In the genomic region with DNA sequence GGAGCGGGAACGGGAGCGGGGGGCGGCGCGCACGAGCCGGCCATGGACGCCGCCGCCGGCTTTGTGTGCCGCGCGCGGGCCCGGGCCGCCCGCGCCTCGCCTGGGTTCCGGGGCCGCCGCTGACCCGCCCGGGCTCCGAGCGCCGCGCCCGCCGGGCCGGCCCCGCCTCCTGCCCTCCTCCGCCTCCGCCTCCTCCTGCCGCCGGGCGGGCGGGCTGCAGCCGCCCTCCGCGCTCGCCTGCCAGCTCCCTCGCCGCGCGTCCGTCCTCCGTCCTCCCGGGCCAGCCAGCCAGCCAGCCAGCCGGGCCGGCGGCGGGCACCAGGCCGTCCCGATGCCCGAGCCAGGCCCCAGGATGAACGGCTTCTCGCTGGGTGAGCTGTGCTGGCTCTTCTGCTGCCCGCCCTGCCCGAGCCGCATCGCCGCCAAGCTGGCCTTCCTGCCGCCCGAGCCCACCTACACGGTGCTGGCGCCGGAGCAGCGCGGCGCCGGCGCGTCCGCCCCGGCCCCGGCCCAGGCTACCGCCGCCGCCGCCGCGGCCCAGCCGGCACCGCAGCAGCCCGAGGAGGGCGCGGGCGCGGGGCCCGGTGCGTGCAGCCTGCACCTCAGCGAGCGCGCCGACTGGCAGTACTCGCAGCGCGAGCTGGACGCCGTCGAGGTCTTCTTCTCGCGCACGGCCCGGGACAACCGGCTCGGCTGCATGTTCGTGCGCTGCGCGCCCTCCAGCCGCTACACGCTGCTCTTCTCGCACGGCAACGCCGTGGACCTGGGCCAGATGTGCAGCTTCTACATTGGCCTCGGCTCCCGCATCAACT, we compare ENCODE assay signal across 1 cellular context.
TF ChIP-seq lines count a peak whose summit lies in the region.

A gene (plus strand): TSS at position 212 of the 812 bp plus-strand sequence. CDS start 120 bp downstream, at position 332.

TF ChIP-seq in K562, 482 proteins besides CTCF, POLR2A, EP300 and RAD21 (continued from another document):
- TF ChIP-seq, protein P1, sequence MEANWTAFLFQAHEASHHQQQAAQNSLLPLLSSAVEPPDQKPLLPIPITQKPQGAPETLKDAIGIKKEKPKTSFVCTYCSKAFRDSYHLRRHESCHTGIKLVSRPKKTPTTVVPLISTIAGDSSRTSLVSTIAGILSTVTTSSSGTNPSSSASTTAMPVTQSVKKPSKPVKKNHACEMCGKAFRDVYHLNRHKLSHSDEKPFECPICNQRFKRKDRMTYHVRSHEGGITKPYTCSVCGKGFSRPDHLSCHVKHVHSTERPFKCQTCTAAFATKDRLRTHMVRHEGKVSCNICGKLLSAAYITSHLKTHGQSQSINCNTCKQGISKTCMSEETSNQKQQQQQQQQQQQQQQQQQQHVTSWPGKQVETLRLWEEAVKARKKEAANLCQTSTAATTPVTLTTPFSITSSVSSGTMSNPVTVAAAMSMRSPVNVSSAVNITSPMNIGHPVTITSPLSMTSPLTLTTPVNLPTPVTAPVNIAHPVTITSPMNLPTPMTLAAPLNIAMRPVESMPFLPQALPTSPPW (CRISPR knock-in tag; IDR thresholded peaks at IDR 0.05), result peak; percentile 61
- TF ChIP-seq, protein P2, sequence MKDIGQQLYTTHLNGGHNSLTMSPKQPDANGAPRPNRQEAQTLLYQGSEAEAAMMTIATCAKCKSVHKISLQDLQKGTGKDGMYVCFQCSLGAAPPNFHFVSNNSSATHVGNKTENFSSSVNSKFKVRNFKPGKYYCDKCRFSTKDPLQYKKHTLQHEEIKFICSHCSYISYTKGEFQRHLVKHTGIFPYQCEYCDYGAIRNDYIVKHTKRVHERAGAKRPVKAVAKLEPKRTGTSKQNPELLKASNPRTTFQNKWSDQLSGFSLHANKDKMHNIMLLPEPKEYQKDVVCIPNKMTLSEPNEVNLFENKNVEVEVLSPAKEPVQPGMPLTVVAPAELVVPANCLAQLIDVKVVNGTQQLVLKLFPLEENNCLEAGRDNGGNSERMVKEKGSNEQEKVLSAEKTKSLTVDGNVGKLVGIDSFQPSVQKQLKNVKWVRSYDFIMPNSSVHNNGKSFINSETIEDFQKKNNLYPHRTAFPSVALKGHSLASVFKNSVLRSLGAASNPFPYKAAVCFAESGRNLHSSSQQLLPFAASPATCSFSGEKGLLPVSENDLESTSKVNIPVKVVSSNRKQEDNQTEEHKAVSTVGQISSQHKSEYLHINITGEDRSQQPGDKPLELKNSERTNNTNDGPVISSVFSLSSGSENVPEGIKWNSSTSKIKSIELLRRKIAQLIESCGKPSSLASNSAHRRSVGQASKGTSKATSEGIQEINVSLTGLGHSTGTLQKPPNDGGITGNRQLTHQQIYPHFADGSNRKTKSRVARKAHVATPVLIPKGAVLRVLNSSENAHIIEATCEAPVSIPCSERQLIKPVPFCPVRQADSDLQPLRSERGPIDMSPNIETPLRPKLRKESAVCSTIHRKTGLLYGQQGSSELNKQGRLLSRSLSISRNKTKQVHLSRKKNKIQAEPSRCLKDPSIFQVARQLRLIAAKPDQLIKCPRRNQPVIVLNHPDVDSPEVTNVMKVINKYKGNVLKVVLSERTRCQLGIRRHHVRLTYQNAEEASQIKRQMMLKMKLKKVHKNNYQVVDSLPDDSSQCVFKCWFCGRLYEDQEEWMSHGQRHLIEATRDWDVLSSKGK (CRISPR knock-in tag; IDR thresholded peaks at IDR 0.05), result no peak
- TF ChIP-seq ELF2 (CRISPR knock-in tag; IDR thresholded peaks at IDR 0.05) (no peak), FOXK2 (conservative IDR thresholded peaks at IDR 0.05 in 1 of 2, IDR thresholded peaks at IDR 0.05 in 1 of 2; ENCODE audit: low read depth in 2 of 2) (no peak), EZH2 (IDR thresholded peaks at IDR 0.05; ENCODE audit: borderline replicate concordance, low read depth, low read length) (no peak), TSC22D4 (tag; IDR thresholded peaks at IDR 0.05) (no peak), TGIF2 (CRISPR knock-in tag; IDR thresholded peaks at IDR 0.05) (no peak), CBFB (CRISPR knock-in tag; IDR thresholded peaks at IDR 0.05) (no peak), YY1 (IDR thresholded peaks at IDR 0.05; ENCODE audit: borderline replicate concordance in 1 of 3, control insufficient read depth in 1 of 3, extremely low read depth in 1 of 3, insufficient read depth in 3 of 3, insufficient read length in 1 of 3, insufficient replicate concordance in 2 of 3, low read depth in 1 of 3, low read length in 2 of 3) (peak in 1 of 3 experiments; percentile 44), GATAD2B (IDR thresholded peaks at IDR 0.05; ENCODE audit: borderline replicate concordance) (no peak), ZZZ3 (IDR thresholded peaks at IDR 0.05) (no peak), ZFPM2 (CRISPR knock-in tag; IDR thresholded peaks at IDR 0.05) (no peak), FIP1L1 (IDR thresholded peaks at IDR 0.05; ENCODE audit: low read depth, low read length, poor library complexity, severe bottlenecking) (no peak), PHF21A (IDR thresholded peaks at IDR 0.05; ENCODE audit: borderline replicate concordance, low read depth) (no peak), TBP (optimal IDR thresholded peaks at IDR 0.05; ENCODE audit: low read depth, low read length) (no peak), ZNF253 (CRISPR knock-in tag; conservative IDR thresholded peaks at IDR 0.05) (no peak), ZNF778 (CRISPR knock-in tag; IDR thresholded peaks at IDR 0.05) (no peak), HMG20B (CRISPR knock-in tag; IDR thresholded peaks at IDR 0.05) (no peak), GABPA (tag; conservative IDR thresholded peaks at IDR 0.05; ENCODE audit: low read depth) (peak; percentile 32; the same call in 1 of the 2 replicates), TEAD1 (CRISPR knock-in tag; IDR thresholded peaks at IDR 0.05) (no peak), MYNN (IDR thresholded peaks at IDR 0.05) (no peak), MYNN (CRISPR knock-in tag; IDR thresholded peaks at IDR 0.05) (no peak), ETV1 (tag; conservative IDR thresholded peaks at IDR 0.05; ENCODE audit: low read depth) (no peak), POLR2AphosphoS5 (IDR thresholded peaks at IDR 0.05; ENCODE audit: control insufficient read depth, insufficient read depth, low read depth, low read length) (no peak), ETV6 (IDR thresholded peaks at IDR 0.05; ENCODE audit: borderline replicate concordance in 1 of 2, low read depth in 2 of 2, low read length in 1 of 2) (no peak), ETV6 (CRISPR knock-in tag; IDR thresholded peaks at IDR 0.05; ENCODE audit: borderline replicate concordance) (no peak), KHSRP (IDR thresholded peaks at IDR 0.05) (no peak), SMARCC2 (IDR thresholded peaks at IDR 0.05; ENCODE audit: low read depth) (no peak), BCL6 (CRISPR knock-in tag; IDR thresholded peaks at IDR 0.05) (no peak), ZNF217 (CRISPR knock-in tag; IDR thresholded peaks at IDR 0.05) (no peak), BRD9 (IDR thresholded peaks at IDR 0.05; ENCODE audit: low read depth, partially characterized antibody) (no peak), FOXJ3 (CRISPR knock-in tag; IDR thresholded peaks at IDR 0.05) (no peak)
- TF ChIP-seq, protein P3, sequence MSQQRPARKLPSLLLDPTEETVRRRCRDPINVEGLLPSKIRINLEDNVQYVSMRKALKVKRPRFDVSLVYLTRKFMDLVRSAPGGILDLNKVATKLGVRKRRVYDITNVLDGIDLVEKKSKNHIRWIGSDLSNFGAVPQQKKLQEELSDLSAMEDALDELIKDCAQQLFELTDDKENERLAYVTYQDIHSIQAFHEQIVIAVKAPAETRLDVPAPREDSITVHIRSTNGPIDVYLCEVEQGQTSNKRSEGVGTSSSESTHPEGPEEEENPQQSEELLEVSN (IDR thresholded peaks at IDR 0.05; ENCODE audit: borderline replicate concordance in 1 of 2, extremely low read depth in 1 of 2, insufficient read depth in 1 of 2, insufficient read length in 1 of 2, low read depth in 1 of 2, low read length in 1 of 2, poor library complexity in 1 of 2, severe bottlenecking in 1 of 2), result peak in 1 of 2 experiments; percentile 64
- TF ChIP-seq, protein P4, sequence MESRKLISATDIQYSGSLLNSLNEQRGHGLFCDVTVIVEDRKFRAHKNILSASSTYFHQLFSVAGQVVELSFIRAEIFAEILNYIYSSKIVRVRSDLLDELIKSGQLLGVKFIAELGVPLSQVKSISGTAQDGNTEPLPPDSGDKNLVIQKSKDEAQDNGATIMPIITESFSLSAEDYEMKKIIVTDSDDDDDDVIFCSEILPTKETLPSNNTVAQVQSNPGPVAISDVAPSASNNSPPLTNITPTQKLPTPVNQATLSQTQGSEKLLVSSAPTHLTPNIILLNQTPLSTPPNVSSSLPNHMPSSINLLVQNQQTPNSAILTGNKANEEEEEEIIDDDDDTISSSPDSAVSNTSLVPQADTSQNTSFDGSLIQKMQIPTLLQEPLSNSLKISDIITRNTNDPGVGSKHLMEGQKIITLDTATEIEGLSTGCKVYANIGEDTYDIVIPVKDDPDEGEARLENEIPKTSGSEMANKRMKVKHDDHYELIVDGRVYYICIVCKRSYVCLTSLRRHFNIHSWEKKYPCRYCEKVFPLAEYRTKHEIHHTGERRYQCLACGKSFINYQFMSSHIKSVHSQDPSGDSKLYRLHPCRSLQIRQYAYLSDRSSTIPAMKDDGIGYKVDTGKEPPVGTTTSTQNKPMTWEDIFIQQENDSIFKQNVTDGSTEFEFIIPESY (CRISPR knock-in tag; IDR thresholded peaks at IDR 0.05), result peak; percentile 74; the same call in 1 of the 2 replicates
- TF ChIP-seq, protein P5, sequence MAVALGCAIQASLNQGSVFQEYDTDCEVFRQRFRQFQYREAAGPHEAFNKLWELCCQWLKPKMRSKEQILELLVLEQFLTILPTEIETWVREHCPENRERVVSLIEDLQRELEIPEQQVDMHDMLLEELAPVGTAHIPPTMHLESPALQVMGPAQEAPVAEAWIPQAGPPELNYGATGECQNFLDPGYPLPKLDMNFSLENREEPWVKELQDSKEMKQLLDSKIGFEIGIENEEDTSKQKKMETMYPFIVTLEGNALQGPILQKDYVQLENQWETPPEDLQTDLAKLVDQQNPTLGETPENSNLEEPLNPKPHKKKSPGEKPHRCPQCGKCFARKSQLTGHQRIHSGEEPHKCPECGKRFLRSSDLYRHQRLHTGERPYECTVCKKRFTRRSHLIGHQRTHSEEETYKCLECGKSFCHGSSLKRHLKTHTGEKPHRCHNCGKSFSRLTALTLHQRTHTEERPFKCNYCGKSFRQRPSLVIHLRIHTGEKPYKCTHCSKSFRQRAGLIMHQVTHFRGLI (CRISPR knock-in tag; IDR thresholded peaks at IDR 0.05), result no peak
- TF ChIP-seq, protein P6, sequence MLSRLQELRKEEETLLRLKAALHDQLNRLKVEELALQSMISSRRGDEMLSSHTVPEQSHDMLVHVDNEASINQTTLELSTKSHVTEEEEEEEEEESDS (CRISPR knock-in tag; IDR thresholded peaks at IDR 0.05), result no peak
- TF ChIP-seq, protein P7, sequence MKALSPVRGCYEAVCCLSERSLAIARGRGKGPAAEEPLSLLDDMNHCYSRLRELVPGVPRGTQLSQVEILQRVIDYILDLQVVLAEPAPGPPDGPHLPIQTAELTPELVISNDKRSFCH (CRISPR knock-in tag; IDR thresholded peaks at IDR 0.05), result no peak
- TF ChIP-seq, protein P7 (tag; IDR thresholded peaks at IDR 0.05), result no peak
- TF ChIP-seq, protein P8, sequence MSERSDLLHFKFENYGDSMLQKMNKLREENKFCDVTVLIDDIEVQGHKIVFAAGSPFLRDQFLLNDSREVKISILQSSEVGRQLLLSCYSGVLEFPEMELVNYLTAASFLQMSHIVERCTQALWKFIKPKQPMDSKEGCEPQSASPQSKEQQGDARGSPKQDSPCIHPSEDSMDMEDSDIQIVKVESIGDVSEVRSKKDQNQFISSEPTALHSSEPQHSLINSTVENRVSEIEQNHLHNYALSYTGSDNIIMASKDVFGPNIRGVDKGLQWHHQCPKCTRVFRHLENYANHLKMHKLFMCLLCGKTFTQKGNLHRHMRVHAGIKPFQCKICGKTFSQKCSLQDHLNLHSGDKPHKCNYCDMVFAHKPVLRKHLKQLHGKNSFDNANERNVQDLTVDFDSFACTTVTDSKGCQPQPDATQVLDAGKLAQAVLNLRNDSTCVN (CRISPR knock-in tag; IDR thresholded peaks at IDR 0.05), result no peak
